Comparison of ENCODE assay signal across 24 cellular contexts in genomic region chr15:92037446-92037845, GRCh38.
"Had no signal": no experiment of that assay in that cellular context is flagged by ENCODE, and none has a peak within 500 bp of the region (broad histone marks: within the 10 kb centered on the region; RNA-seq: fewer than 3 reads in every experiment).

No MANE protein-coding gene starts in this region.

- H3K36me3 ChIP-seq: adrenal gland had no signal

- H3K4me1 ChIP-seq: adrenal gland, body of pancreas had no signal

- H3K9me3 ChIP-seq: adrenal gland, body of pancreas had no signal

- H3K27ac Mint-ChIP-seq: activated CD4-positive, alpha-beta memory T cell treated with anti-CD3 and anti-CD28 coated beads, Interleukin-2, amount 10 ng/mL, durations not matched to agents 7 days and 5 days; activated CD4-positive, alpha-beta T cell treated with anti-CD3 and anti-CD28 coated beads, Interleukin-2, amount 10 ng/mL, durations not matched to agents 7 days and 5 days; activated naive CD8-positive, alpha-beta T cell; activated T-helper 17 cell treated with anti-CD3 and anti-CD28 coated beads, Interleukin-2, amount 50 U/mL, for 72 hours had no signal

- H3K27me3 ChIP-seq: adrenal gland, body of pancreas had no signal

- H3K9me3 Mint-ChIP-seq: activated T-helper 17 cell treated with anti-CD3 and anti-CD28 coated beads, Interleukin-2, amount 50 U/mL, for 72 hours had no signal

- H3K4me3 ChIP-seq: adrenal gland, body of pancreas had no signal

- H3K4me3 Mint-ChIP-seq: activated CD4-positive, alpha-beta memory T cell treated with anti-CD3 and anti-CD28 coated beads, Interleukin-2, amount 10 ng/mL, durations not matched to agents 7 days and 5 days; activated CD4-positive, alpha-beta T cell treated with anti-CD3 and anti-CD28 coated beads, Interleukin-2, amount 10 ng/mL, durations not matched to agents 7 days and 5 days; activated naive CD8-positive, alpha-beta T cell; activated T-cell treated with anti-CD3 and anti-CD28 coated beads, Interleukin-2, amount 50 U/mL, for 4 hours; activated T-helper 17 cell treated with anti-CD3 and anti-CD28 coated beads, Interleukin-2, amount 50 U/mL, for 72 hours had no signal

- H3K27me3 Mint-ChIP-seq: activated CD4-positive, alpha-beta memory T cell treated with anti-CD3 and anti-CD28 coated beads, Interleukin-2, amount 10 ng/mL, durations not matched to agents 7 days and 5 days; activated CD4-positive, alpha-beta T cell treated with anti-CD3 and anti-CD28 coated beads, Interleukin-2, amount 10 ng/mL, durations not matched to agents 7 days and 5 days; activated naive CD8-positive, alpha-beta T cell; activated T-helper 17 cell treated with anti-CD3 and anti-CD28 coated beads, Interleukin-2, amount 50 U/mL, for 72 hours had no signal

- DNase-seq: activated CD4-positive, alpha-beta memory T cell treated with anti-CD3 and anti-CD28 coated beads, Interleukin-2, amount 10 ng/mL, durations not matched to agents 7 days and 5 days; activated CD4-positive, alpha-beta T cell treated with anti-CD3 and anti-CD28 coated beads for 1 hour; activated CD4-positive, alpha-beta T cell treated with anti-CD3 and anti-CD28 coated beads for 4 hours; activated CD4-positive, alpha-beta T cell treated with anti-CD3 and anti-CD28 coated beads, Interleukin-2, amount 10 ng/mL, durations not matched to agents 7 days and 5 days; activated CD4-positive, alpha-beta T cell treated with anti-CD3 and anti-CD28 coated beads, Interleukin-2, amount 50 U/mL, for 4 hours; activated CD8-positive, alpha-beta memory T cell treated with anti-CD3 and anti-CD28 coated beads, Interleukin-2, amount 50 U/mL, for 48 hours; activated effector memory CD4-positive, alpha-beta T cell treated with Interleukin-2 at 50 U/mL for 16 hours; activated gamma-delta T cell treated with Interleukin-2 at 50 U/mL for 16 hours; activated naive CD4-positive, alpha-beta T cell treated with anti-CD3 and anti-CD28 coated beads, Interleukin-2, amount 50 U/mL, for 16 hours; activated naive CD4-positive, alpha-beta T cell treated with Interleukin-2 at 50 U/mL for 16 hours; activated T-cell treated with anti-CD3 and anti-CD28 coated beads for 4 hours; activated T-cell treated with anti-CD3 and anti-CD28 coated beads, Interleukin-2, amount 50 U/mL, for 4 hours; adrenal gland; amygdala; aorta; body of pancreas; caudate nucleus; cortex of kidney; effector CD8-positive, alpha-beta T cell; foreskin fibroblast; head of caudate nucleus; T-helper 2 cell had no signal
